ENCODE assay signal across 9 cellular contexts in the genomic region with DNA sequence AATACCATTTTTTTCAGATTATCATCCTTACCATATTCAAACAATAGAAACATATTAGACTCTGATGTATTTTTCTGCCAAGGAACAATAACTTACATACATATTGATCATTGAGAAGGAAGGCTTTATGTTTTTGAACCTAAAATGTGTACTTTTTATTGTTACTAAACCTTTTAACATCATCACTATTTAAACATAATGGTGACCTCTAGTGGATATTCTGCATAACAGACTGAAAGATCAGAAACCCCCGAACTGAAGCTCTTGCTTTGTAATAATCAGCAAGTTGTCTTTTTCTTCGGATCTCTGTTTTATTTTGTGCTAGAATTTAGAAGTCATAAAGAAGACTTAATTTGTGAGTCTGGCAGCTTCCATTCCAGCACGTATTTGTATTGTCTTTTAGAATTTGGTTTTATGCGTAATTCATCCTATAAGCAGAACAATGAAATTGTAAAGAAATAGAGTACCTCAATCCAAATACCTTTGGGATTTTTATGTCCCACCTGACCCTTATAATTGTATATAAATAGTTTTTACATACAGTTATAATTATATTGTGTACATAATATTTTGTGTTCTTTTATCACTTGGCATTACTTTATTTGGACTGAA.
DNase-seq lines count a peak whose midpoint lies in the region; ATAC-seq, FAIRE-seq and TF ChIP-seq lines count a peak whose summit lies in the region.
"Had no signal": no experiment of that assay in that cellular context is flagged by ENCODE, and none has a peak within 500 bp of the region (broad histone marks: within the 10 kb centered on the region; RNA-seq: fewer than 3 reads in every experiment).

No MANE protein-coding gene starts in this region.

- no peaks in the 10 kb centered on the region for H3K9me3 ChIP-seq in small intestine (ENCODE audit: control insufficient read depth, low read depth)

- H3K4me1 Mint-ChIP-seq in natural killer cell = peaks cover 21 to 32% of the 10 kb centered on the region in 2 donors
- H3K4me1 Mint-ChIP-seq in natural killer cell treated with Interleukin-12 subunit alpha and Interleukin-12 subunit beta and Interleukin-15 and Interleukin-18, amount 100 ng/mL, for 72 hours (ENCODE audit: low read depth in 2 of 2) = peaks cover 11 to 15% of the 10 kb centered on the region in 2 donors
- peaks cover 43% of the 10 kb centered on the region for H3K4me1 Mint-ChIP-seq in activated T-helper 2 cell treated with anti-CD3 and anti-CD28 coated beads, Interferon-gamma antibody, Interleukin-2, Interleukin-4, amounts not matched to agents 10 μg/mL and 5 μg/mL and 100 μg/mL, durations not matched to agents 14 hours and 24 hours and 36 hours (ENCODE audit: low read depth)

- H3K4me1 ChIP-seq in small intestine (ENCODE audit: control insufficient read depth in 2 of 2, insufficient read depth in 1 of 2, low read depth in 1 of 2, low read length in 1 of 2) = peaks cover 0 to 3% of the 10 kb centered on the region in 2 donors

- H3K4me3 Mint-ChIP-seq in natural killer cell = no peak overlapping the region
- no peak overlapping the region for H3K4me3 Mint-ChIP-seq in natural killer cell treated with Interleukin-12 subunit alpha and Interleukin-12 subunit beta and Interleukin-15 and Interleukin-18, amount 100 ng/mL, for 72 hours
- H3K4me3 Mint-ChIP-seq in activated T-helper 2 cell treated with anti-CD3 and anti-CD28 coated beads, Interferon-gamma antibody, Interleukin-2, Interleukin-4, amounts not matched to agents 10 μg/mL and 5 μg/mL and 100 μg/mL, durations not matched to agents 14 hours and 24 hours and 36 hours (ENCODE audit: low read depth) = no peak overlapping the region

- H3K27ac Mint-ChIP-seq in natural killer cell = peak overlapping the region; percentile 33 to 61
- H3K27ac Mint-ChIP-seq in natural killer cell treated with Interleukin-12 subunit alpha and Interleukin-12 subunit beta and Interleukin-15 and Interleukin-18, amount 100 ng/mL, for 72 hours = peak overlapping the region in 1 of 2 donors; percentile 77
- peak overlapping the region; percentile 7 for H3K27ac Mint-ChIP-seq in activated T-helper 2 cell treated with anti-CD3 and anti-CD28 coated beads, Interferon-gamma antibody, Interleukin-2, Interleukin-4, amounts not matched to agents 10 μg/mL and 5 μg/mL and 100 μg/mL, durations not matched to agents 14 hours and 24 hours and 36 hours

- WGBS in small intestine, 3 donors = 31 to 35% (median 31%) methylated on average over 4 of the region's 4 CpGs

- H3K36me3 Mint-ChIP-seq in natural killer cell = no peaks in the 10 kb centered on the region
- H3K36me3 Mint-ChIP-seq in natural killer cell treated with Interleukin-12 subunit alpha and Interleukin-12 subunit beta and Interleukin-15 and Interleukin-18, amount 100 ng/mL, for 72 hours = no peaks in the 10 kb centered on the region
- H3K36me3 Mint-ChIP-seq in activated T-helper 2 cell treated with anti-CD3 and anti-CD28 coated beads, Interferon-gamma antibody, Interleukin-2, Interleukin-4, amounts not matched to agents 10 μg/mL and 5 μg/mL and 100 μg/mL, durations not matched to agents 14 hours and 24 hours and 36 hours (ENCODE audit: low read depth) = peaks cover 21% of the 10 kb centered on the region

- peak in 2 of 3 donors; percentile 59 to 67 for ATAC-seq in natural killer cell
- no peak for ATAC-seq in natural killer cell treated with Interleukin-12 subunit alpha and Interleukin-12 subunit beta and Interleukin-15 and Interleukin-18, amount 100 ng/mL, for 72 hours
- ATAC-seq in GM21526 (IDR thresholded peaks at IDR 0.05; ENCODE audit: low FRiP score, unreplicated experiment) = no peak
- ATAC-seq in HG02981 (IDR thresholded peaks at IDR 0.05; ENCODE audit: unreplicated experiment) = no peak

- no peaks in the 10 kb centered on the region for H3K27me3 ChIP-seq in small intestine (ENCODE audit: control insufficient read depth in 2 of 2, insufficient read depth in 2 of 2, low read length in 2 of 2)

- no peaks in the 10 kb centered on the region for H3K27me3 Mint-ChIP-seq in natural killer cell (ENCODE audit: low read depth in 2 of 2)
- H3K27me3 Mint-ChIP-seq in natural killer cell treated with Interleukin-12 subunit alpha and Interleukin-12 subunit beta and Interleukin-15 and Interleukin-18, amount 100 ng/mL, for 72 hours = no peaks in the 10 kb centered on the region
- H3K27me3 Mint-ChIP-seq in activated T-helper 2 cell treated with anti-CD3 and anti-CD28 coated beads, Interferon-gamma antibody, Interleukin-2, Interleukin-4, amounts not matched to agents 10 μg/mL and 5 μg/mL and 100 μg/mL, durations not matched to agents 14 hours and 24 hours and 36 hours (ENCODE audit: low read depth) = no peaks in the 10 kb centered on the region

- intact Hi-C loops in natural killer cell (cut with micrococcal nuclease) = loop anchor here (1.0 kb wide), 1 partner anchor 134 kb away; a partner anchor contains a TSS
- intact Hi-C loops in activated T-helper 2 cell treated with anti-CD3 and anti-CD28 coated beads, Interferon-gamma antibody, Interleukin-2, Interleukin-4, amounts not matched to agents 10 μg/mL and 5 μg/mL and 100 μg/mL, durations not matched to agents 14 hours and 24 hours and 36 hours (cut with micrococcal nuclease) = loop anchor here (1.0 to 5.0 kb wide), 2 partner anchors 41 to 134 kb away; a partner anchor contains a TSS

- peak; percentile 39 for FAIRE-seq in small intestine (lab: Jason Lieb, UNC)
- FAIRE-seq: colon had no signal

- no peaks in the 10 kb centered on the region for H3K9me3 Mint-ChIP-seq in natural killer cell
- no peaks in the 10 kb centered on the region for H3K9me3 Mint-ChIP-seq in natural killer cell treated with Interleukin-12 subunit alpha and Interleukin-12 subunit beta and Interleukin-15 and Interleukin-18, amount 100 ng/mL, for 72 hours
- no peaks in the 10 kb centered on the region for H3K9me3 Mint-ChIP-seq in activated T-helper 2 cell treated with anti-CD3 and anti-CD28 coated beads, Interferon-gamma antibody, Interleukin-2, Interleukin-4, amounts not matched to agents 10 μg/mL and 5 μg/mL and 100 μg/mL, durations not matched to agents 14 hours and 24 hours and 36 hours

- H3K27ac ChIP-seq in small intestine (ENCODE audit: low read depth in 1 of 2, low read length in 1 of 2) = no peak overlapping the region

- H3K4me3 ChIP-seq in small intestine (ENCODE audit: low read depth in 1 of 2, low read length in 2 of 2) = no peak overlapping the region

- peak; percentile 67 for TF ChIP-seq CTCF in natural killer cell (IDR thresholded peaks at IDR 0.05)

- DNase-seq in natural killer cell = no peak
- DNase-seq in natural killer cell treated with Interleukin-12 subunit alpha and Interleukin-12 subunit beta and Interleukin-15 and Interleukin-18, amount 100 ng/mL, for 72 hours (ENCODE audit: low spot score) = no peak
- peak; percentile 26 for DNase-seq in NCI-H1694 (lab: John Stamatoyannopoulos, UW)
- DNase-seq in activated T-helper 2 cell treated with anti-CD3 and anti-CD28 coated beads, Interferon-gamma antibody, Interleukin-2, Interleukin-4, amounts not matched to agents 10 μg/mL and 5 μg/mL and 100 μg/mL, durations not matched to agents 14 hours and 24 hours and 36 hours (ENCODE audit: low spot score) = no peak
- DNase-seq in glomerular visceral epithelial cell (ENCODE audit: extremely low spot score) = peak; percentile 34
- DNase-seq in small intestine = peak; percentile 49

- H3K36me3 ChIP-seq in small intestine (ENCODE audit: control insufficient read depth in 2 of 2, insufficient read depth in 2 of 2, low read length in 2 of 2) = no peaks in the 10 kb centered on the region

Comparison
In these comparisons a context has a peak if more than half of its experiments do, and no peak if none do; other contexts are left out.
1. ATAC-seq: peak in natural killer cell (2 of 3); none in natural killer cell treated with Interleukin-12 subunit alpha and Interleukin-12 subunit beta and Interleukin-15 and Interleukin-18, amount 100 ng/mL, for 72 hours (0 of 2), GM21526 (single experiment) and HG02981 (single experiment).
2. DNase-seq: peak in NCI-H1694 (single experiment), glomerular visceral epithelial cell (single experiment) and small intestine (single experiment); none in natural killer cell (single experiment), natural killer cell treated with Interleukin-12 subunit alpha and Interleukin-12 subunit beta and Interleukin-15 and Interleukin-18, amount 100 ng/mL, for 72 hours (single experiment) and activated T-helper 2 cell treated with anti-CD3 and anti-CD28 coated beads, Interferon-gamma antibody, Interleukin-2, Interleukin-4, amounts not matched to agents 10 μg/mL and 5 μg/mL and 100 μg/mL, durations not matched to agents 14 hours and 24 hours and 36 hours (single experiment).